12 cellular contexts compared by ENCODE assay signal in genomic region chr14:23093526-23093925, GRCh38. TPM values are rescaled to one million over a fixed set of nuclear protein-coding genes. Genes with fewer than 3 reads are reported as not detected.
DNase-seq lines count a peak whose midpoint lies in the region; ATAC-seq and TF ChIP-seq lines count a peak whose summit lies in the region.
"Had no signal": no experiment of that assay in that cellular context is flagged by ENCODE, and none has a peak within 500 bp of the region (broad histone marks: within the 10 kb centered on the region; RNA-seq: fewer than 3 reads in every experiment).

No MANE protein-coding gene starts in this region.

- DNase-seq in activated CD8-positive, alpha-beta memory T cell treated with anti-CD3 and anti-CD28 coated beads, Interleukin-2, amount 10 ng/mL, durations not matched to agents 7 days and 5 days, result no peak
- DNase-seq in activated CD8-positive, alpha-beta memory T cell treated with anti-CD3 and anti-CD28 coated beads for 24 hours, result no peak
- no peak for DNase-seq in adipocyte (ENCODE audit: low read depth)
- no peak for DNase-seq in left lung
- no peak for DNase-seq in testis
- no peak for DNase-seq in glutamatergic neuron
- no peak for DNase-seq in T-helper 2 cell
- DNase-seq: activated CD8-positive, alpha-beta memory T cell treated with anti-CD3 and anti-CD28 coated beads, Interleukin-2, amount 50 U/mL, for 4 hours; SIG-M5 had no signal

- H3K27ac ChIP-seq in left lung (no peak overlapping the region), testis (no peak overlapping the region)

- no peak overlapping the region for H3K27ac Mint-ChIP-seq in activated CD8-positive, alpha-beta memory T cell treated with anti-CD3 and anti-CD28 coated beads, Interleukin-2, amount 10 ng/mL, durations not matched to agents 7 days and 5 days
- H3K27ac Mint-ChIP-seq in glutamatergic neuron (ENCODE audit: unreplicated experiment), result no peak overlapping the region

- peaks cover 37% of the 10 kb centered on the region for H3K4me1 Mint-ChIP-seq in activated CD8-positive, alpha-beta memory T cell treated with anti-CD3 and anti-CD28 coated beads, Interleukin-2, amount 10 ng/mL, durations not matched to agents 7 days and 5 days
- peaks cover 4% of the 10 kb centered on the region for H3K4me1 Mint-ChIP-seq in glutamatergic neuron (ENCODE audit: low read depth, unreplicated experiment)

- H3K9me3 ChIP-seq in adipocyte (ENCODE audit: control insufficient read depth, low read length) (no peaks in the 10 kb centered on the region), left lung (no peaks in the 10 kb centered on the region), testis (no peaks in the 10 kb centered on the region)

- H3K36me3 Mint-ChIP-seq in activated CD8-positive, alpha-beta memory T cell treated with anti-CD3 and anti-CD28 coated beads, Interleukin-2, amount 10 ng/mL, durations not matched to agents 7 days and 5 days, result peaks cover 48% of the 10 kb centered on the region
- H3K36me3 Mint-ChIP-seq in glutamatergic neuron (ENCODE audit: unreplicated experiment), result no peaks in the 10 kb centered on the region

- no peak for TF ChIP-seq POLR2A in testis (IDR thresholded peaks at IDR 0.05)

- WGBS in testis, 2 donors, result 52 to 67% methylated on average over 2 of the region's 2 CpGs

- TF ChIP-seq CTCF in left lung (IDR thresholded peaks at IDR 0.05) (no peak), testis (IDR thresholded peaks at IDR 0.05) (no peak), glutamatergic neuron (IDR thresholded peaks at IDR 0.05; ENCODE audit: partially characterized antibody, unreplicated experiment) (no peak)

- no peaks in the 10 kb centered on the region for H3K9me3 Mint-ChIP-seq in activated CD8-positive, alpha-beta memory T cell treated with anti-CD3 and anti-CD28 coated beads, Interleukin-2, amount 10 ng/mL, durations not matched to agents 7 days and 5 days (ENCODE audit: low read depth)
- no peaks in the 10 kb centered on the region for H3K9me3 Mint-ChIP-seq in glutamatergic neuron (ENCODE audit: unreplicated experiment)

- H3K9ac ChIP-seq in adipocyte (ENCODE audit: low read length), result peak overlapping the region; percentile 99

- H3K36me3 ChIP-seq in adipocyte (ENCODE audit: control insufficient read depth, insufficient read depth, low read length, severe bottlenecking), result peaks cover 55% of the 10 kb centered on the region
- peaks cover 2 to 59% of the 10 kb centered on the region in 2 donors for H3K36me3 ChIP-seq in left lung
- H3K36me3 ChIP-seq in testis (ENCODE audit: low read depth, missing control alignments), result no peaks in the 10 kb centered on the region

- intact Hi-C loops in left lung (cut with DNase I) (no loop called here), testis (cut with DNase I; ENCODE audit: low total_unique reads) (no loop called here)

- no peak for ATAC-seq in activated CD8-positive, alpha-beta memory T cell treated with anti-CD3 and anti-CD28 coated beads, Interleukin-2, amount 10 ng/mL, durations not matched to agents 7 days and 5 days
- no peak for ATAC-seq in left lung
- ATAC-seq in HG03457 (IDR thresholded peaks at IDR 0.05; ENCODE audit: unreplicated experiment), result no peak

- H3K4me3 Mint-ChIP-seq in activated CD8-positive, alpha-beta memory T cell treated with anti-CD3 and anti-CD28 coated beads, Interleukin-2, amount 10 ng/mL, durations not matched to agents 7 days and 5 days, result peak overlapping the region; percentile 37
- no peak overlapping the region for H3K4me3 Mint-ChIP-seq in glutamatergic neuron (ENCODE audit: unreplicated experiment)

- CTCF ChIA-PET in activated CD8-positive, alpha-beta memory T cell treated with anti-CD3 and anti-CD28 coated beads, Interleukin-2, amount 10 ng/mL, durations not matched to agents 7 days and 5 days (lab: Charles Lee), result interaction anchor here (1.0 to 5.2 kb wide), 6 partner anchors 11 to 201 kb away, joined by 3 to 51 read pairs (median 17); no protein-coding TSS in a partner anchor

- H3K27me3 Mint-ChIP-seq in activated CD8-positive, alpha-beta memory T cell treated with anti-CD3 and anti-CD28 coated beads, Interleukin-2, amount 10 ng/mL, durations not matched to agents 7 days and 5 days, result no peaks in the 10 kb centered on the region
- no peaks in the 10 kb centered on the region for H3K27me3 Mint-ChIP-seq in glutamatergic neuron (ENCODE audit: unreplicated experiment)

- H3K4me3 ChIP-seq in adipocyte (ENCODE audit: low read length), result peak overlapping the region; percentile 86
- peak overlapping the region; percentile 79 to 93 for H3K4me3 ChIP-seq in left lung
- H3K4me3 ChIP-seq in testis, result peak overlapping the region; percentile 95 to 98

- H3K4me1 ChIP-seq in adipocyte (ENCODE audit: control insufficient read depth, insufficient read depth, low read length) (peaks cover 41% of the 10 kb centered on the region), left lung (peaks cover 15 to 68% of the 10 kb centered on the region in 2 donors), testis (peaks cover 8% of the 10 kb centered on the region)

- H3K27me3 ChIP-seq in adipocyte (replicated peaks; ENCODE audit: control insufficient read depth, insufficient read depth, low read length) (no peaks in the 10 kb centered on the region), left lung (no peaks in the 10 kb centered on the region), testis (no peaks in the 10 kb centered on the region)

RNA-seq across cellular contexts. Expression of gene ACIN1, which starts 1.4 kb away (rescaled TPM):
- total RNA-seq in activated CD8-positive, alpha-beta memory T cell treated with anti-CD3 and anti-CD28 coated beads, Interleukin-2, amount 10 ng/mL, durations not matched to agents 7 days and 5 days, result 100 to 1,000 TPM; 172 to 204 TPM
- total RNA-seq in left lung, result 100 to 1,000 TPM; 137 to 159 TPM
- 100 to 1,000 TPM; 209 to 216 TPM for total RNA-seq in testis
- 151 TPM for polyA plus RNA-seq in testis (ENCODE audit: insufficient read depth, low read depth, low replicate concordance)
- 341 TPM for total RNA-seq in glutamatergic neuron (ENCODE audit: unreplicated experiment)

RNA-seq across cellular contexts. Expression of gene C14orf119, which starts 1.8 kb away (rescaled TPM):
- 10 to 100 TPM; 44.6 to 53.2 TPM for total RNA-seq in activated CD8-positive, alpha-beta memory T cell treated with anti-CD3 and anti-CD28 coated beads, Interleukin-2, amount 10 ng/mL, durations not matched to agents 7 days and 5 days
- total RNA-seq in left lung (10 to 100 TPM; 52.6 to 67.6 TPM), testis (10 to 100 TPM; 17.7 to 26.9 TPM), glutamatergic neuron (ENCODE audit: unreplicated experiment) (40.3 TPM)
- polyA plus RNA-seq in testis (ENCODE audit: insufficient read depth, low read depth, low replicate concordance), result 60.8 TPM

RNA-seq across cellular contexts. Expression of gene CIROP, which starts 11.3 kb away (rescaled TPM):
- total RNA-seq in activated CD8-positive, alpha-beta memory T cell treated with anti-CD3 and anti-CD28 coated beads, Interleukin-2, amount 10 ng/mL, durations not matched to agents 7 days and 5 days, result not detected
- total RNA-seq in left lung (not detected), testis (not detected), glutamatergic neuron (ENCODE audit: unreplicated experiment) (not detected)
- not detected for polyA plus RNA-seq in testis (ENCODE audit: insufficient read depth, low read depth, low replicate concordance)
- total RNA-seq: posterior vena cava, temporal lobe had no signal

RNA-seq across cellular contexts. Expression of gene CEBPE, which starts 25.5 kb away (rescaled TPM):
- total RNA-seq in activated CD8-positive, alpha-beta memory T cell treated with anti-CD3 and anti-CD28 coated beads, Interleukin-2, amount 10 ng/mL, durations not matched to agents 7 days and 5 days, result under 1 TPM in 1 of 2 experiments, not detected in 1; 0.79 TPM
- total RNA-seq in left lung, result 1 to 10 TPM in 1 of 2 donors, under 1 TPM in 1; 0.26 to 1.0 TPM
- under 1 TPM; 0.19 to 0.24 TPM for total RNA-seq in testis
- polyA plus RNA-seq in testis (ENCODE audit: insufficient read depth, low read depth, low replicate concordance), result not detected
- not detected for total RNA-seq in glutamatergic neuron (ENCODE audit: unreplicated experiment)
- total RNA-seq: temporal lobe had no signal

RNA-seq across cellular contexts. Expression of gene CDH24, which starts 36.2 kb away (rescaled TPM):
- total RNA-seq in activated CD8-positive, alpha-beta memory T cell treated with anti-CD3 and anti-CD28 coated beads, Interleukin-2, amount 10 ng/mL, durations not matched to agents 7 days and 5 days, result 1 to 10 TPM; 2.4 to 2.5 TPM
- total RNA-seq in left lung, result 1 to 10 TPM; 6.1 to 9.2 TPM
- total RNA-seq in testis, result 10 to 100 TPM; 10.2 TPM
- 3.9 TPM for polyA plus RNA-seq in testis (ENCODE audit: insufficient read depth, low read depth, low replicate concordance)
- total RNA-seq in glutamatergic neuron (ENCODE audit: unreplicated experiment), result 164 TPM
